In the genomic region with DNA sequence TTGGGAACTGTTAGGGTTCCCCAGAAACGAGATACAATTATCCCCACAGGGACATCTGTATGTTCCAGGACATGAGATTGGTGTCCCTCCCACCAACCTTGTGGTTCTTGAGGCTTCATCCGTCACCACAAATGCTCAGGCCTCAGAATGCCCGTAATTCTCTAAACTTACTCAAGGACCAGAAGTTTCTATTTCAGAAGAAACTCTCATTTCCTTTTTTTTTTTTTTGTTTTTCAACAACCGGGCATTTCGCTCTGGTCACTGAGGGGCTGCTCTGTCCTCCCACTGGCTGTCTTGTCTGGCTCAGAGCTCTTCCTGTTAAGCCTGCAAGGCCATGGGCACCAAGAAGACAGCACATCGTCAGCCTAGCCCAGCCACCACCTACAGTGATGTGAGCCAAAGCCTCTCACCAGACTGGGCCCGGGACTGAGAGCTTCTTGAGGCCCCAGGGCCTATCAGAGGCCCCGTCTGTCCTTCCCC, we compare ENCODE assay signal across 1 cellular context.
TF ChIP-seq lines count a peak whose summit lies in the region.

No MANE protein-coding gene starts in this region.

TF ChIP-seq in SK-N-SH, 30 proteins besides CTCF, POLR2A, EP300 and RAD21 (continued from another document):
- TF ChIP-seq, protein P1, sequence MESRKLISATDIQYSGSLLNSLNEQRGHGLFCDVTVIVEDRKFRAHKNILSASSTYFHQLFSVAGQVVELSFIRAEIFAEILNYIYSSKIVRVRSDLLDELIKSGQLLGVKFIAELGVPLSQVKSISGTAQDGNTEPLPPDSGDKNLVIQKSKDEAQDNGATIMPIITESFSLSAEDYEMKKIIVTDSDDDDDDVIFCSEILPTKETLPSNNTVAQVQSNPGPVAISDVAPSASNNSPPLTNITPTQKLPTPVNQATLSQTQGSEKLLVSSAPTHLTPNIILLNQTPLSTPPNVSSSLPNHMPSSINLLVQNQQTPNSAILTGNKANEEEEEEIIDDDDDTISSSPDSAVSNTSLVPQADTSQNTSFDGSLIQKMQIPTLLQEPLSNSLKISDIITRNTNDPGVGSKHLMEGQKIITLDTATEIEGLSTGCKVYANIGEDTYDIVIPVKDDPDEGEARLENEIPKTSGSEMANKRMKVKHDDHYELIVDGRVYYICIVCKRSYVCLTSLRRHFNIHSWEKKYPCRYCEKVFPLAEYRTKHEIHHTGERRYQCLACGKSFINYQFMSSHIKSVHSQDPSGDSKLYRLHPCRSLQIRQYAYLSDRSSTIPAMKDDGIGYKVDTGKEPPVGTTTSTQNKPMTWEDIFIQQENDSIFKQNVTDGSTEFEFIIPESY (IDR thresholded peaks at IDR 0.05; ENCODE audit: borderline replicate concordance, low read depth): no peak
- TF ChIP-seq MEF2A (IDR thresholded peaks at IDR 0.05; ENCODE audit: borderline replicate concordance, low read depth) (no peak), SMC3 (IDR thresholded peaks at IDR 0.05; ENCODE audit: low read depth, low read length) (no peak), FOXJ3 (CRISPR knock-in tag; IDR thresholded peaks at IDR 0.05) (no peak), GATA2 (CRISPR knock-in tag; IDR thresholded peaks at IDR 0.05) (no peak), FOSL2 (IDR thresholded peaks at IDR 0.05; ENCODE audit: borderline replicate concordance, low read depth) (no peak)
- TF ChIP-seq, protein P2, sequence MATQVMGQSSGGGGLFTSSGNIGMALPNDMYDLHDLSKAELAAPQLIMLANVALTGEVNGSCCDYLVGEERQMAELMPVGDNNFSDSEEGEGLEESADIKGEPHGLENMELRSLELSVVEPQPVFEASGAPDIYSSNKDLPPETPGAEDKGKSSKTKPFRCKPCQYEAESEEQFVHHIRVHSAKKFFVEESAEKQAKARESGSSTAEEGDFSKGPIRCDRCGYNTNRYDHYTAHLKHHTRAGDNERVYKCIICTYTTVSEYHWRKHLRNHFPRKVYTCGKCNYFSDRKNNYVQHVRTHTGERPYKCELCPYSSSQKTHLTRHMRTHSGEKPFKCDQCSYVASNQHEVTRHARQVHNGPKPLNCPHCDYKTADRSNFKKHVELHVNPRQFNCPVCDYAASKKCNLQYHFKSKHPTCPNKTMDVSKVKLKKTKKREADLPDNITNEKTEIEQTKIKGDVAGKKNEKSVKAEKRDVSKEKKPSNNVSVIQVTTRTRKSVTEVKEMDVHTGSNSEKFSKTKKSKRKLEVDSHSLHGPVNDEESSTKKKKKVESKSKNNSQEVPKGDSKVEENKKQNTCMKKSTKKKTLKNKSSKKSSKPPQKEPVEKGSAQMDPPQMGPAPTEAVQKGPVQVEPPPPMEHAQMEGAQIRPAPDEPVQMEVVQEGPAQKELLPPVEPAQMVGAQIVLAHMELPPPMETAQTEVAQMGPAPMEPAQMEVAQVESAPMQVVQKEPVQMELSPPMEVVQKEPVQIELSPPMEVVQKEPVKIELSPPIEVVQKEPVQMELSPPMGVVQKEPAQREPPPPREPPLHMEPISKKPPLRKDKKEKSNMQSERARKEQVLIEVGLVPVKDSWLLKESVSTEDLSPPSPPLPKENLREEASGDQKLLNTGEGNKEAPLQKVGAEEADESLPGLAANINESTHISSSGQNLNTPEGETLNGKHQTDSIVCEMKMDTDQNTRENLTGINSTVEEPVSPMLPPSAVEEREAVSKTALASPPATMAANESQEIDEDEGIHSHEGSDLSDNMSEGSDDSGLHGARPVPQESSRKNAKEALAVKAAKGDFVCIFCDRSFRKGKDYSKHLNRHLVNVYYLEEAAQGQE (IDR thresholded peaks at IDR 0.05; ENCODE audit: low read depth, low read length): no peak
